In genomic region chr7:148336411-148336810, GRCh38 we compare ENCODE assay signal across 1 cellular context.
TF ChIP-seq lines count a peak whose summit lies in the region.

No MANE protein-coding gene starts in this region.

TF ChIP-seq in GM23338, 12 proteins besides CTCF, POLR2A, EP300 and RAD21 (continued from another document):
- TF ChIP-seq ZNF462 (CRISPR knock-in tag; IDR thresholded peaks at IDR 0.05) (no peak), NANOG (IDR thresholded peaks at IDR 0.05; ENCODE audit: borderline replicate concordance) (no peak), CREB1 (CRISPR knock-in tag; IDR thresholded peaks at IDR 0.05; ENCODE audit: low read depth) (no peak)
